2 cellular contexts compared by ENCODE assay signal in genomic region chr15:86061581-86061980, GRCh38.
TF ChIP-seq lines count a peak whose summit lies in the region.

No MANE protein-coding gene starts in this region.

TF ChIP-seq in HepG2, 621 proteins besides CTCF, POLR2A, EP300 and RAD21:
- TF ChIP-seq ATF7 (IDR thresholded peaks at IDR 0.05) (no peak), ATF7 (CRISPR knock-in tag; IDR thresholded peaks at IDR 0.05) (no peak), TIGD3 (CRISPR knock-in tag; IDR thresholded peaks at IDR 0.05; ENCODE audit: borderline replicate concordance) (no peak), CEBPB (IDR thresholded peaks at IDR 0.05; ENCODE audit: borderline replicate concordance, low read depth, low read length) (0 out of 2 replicates have a peak, but pooled peaks have one; percentile 24)
TF ChIP-seq in HepG2: peak in this region for 1.

TF ChIP-seq in neural cell, 6 proteins besides CTCF, POLR2A, EP300 and RAD21:
- TF ChIP-seq EZH2 (IDR thresholded peaks at IDR 0.05; ENCODE audit: borderline replicate concordance, insufficient read depth, low read length, poor library complexity, severe bottlenecking) (no peak), MXI1 (conservative IDR thresholded peaks at IDR 0.05; ENCODE audit: poor library complexity, severe bottlenecking) (no peak), POLR2AphosphoS5 (IDR thresholded peaks at IDR 0.05) (no peak), TAF1 (IDR thresholded peaks at IDR 0.05; ENCODE audit: low read depth) (no peak), SMC3 (conservative IDR thresholded peaks at IDR 0.05; ENCODE audit: poor library complexity) (no peak)
- TF ChIP-seq, protein P1, sequence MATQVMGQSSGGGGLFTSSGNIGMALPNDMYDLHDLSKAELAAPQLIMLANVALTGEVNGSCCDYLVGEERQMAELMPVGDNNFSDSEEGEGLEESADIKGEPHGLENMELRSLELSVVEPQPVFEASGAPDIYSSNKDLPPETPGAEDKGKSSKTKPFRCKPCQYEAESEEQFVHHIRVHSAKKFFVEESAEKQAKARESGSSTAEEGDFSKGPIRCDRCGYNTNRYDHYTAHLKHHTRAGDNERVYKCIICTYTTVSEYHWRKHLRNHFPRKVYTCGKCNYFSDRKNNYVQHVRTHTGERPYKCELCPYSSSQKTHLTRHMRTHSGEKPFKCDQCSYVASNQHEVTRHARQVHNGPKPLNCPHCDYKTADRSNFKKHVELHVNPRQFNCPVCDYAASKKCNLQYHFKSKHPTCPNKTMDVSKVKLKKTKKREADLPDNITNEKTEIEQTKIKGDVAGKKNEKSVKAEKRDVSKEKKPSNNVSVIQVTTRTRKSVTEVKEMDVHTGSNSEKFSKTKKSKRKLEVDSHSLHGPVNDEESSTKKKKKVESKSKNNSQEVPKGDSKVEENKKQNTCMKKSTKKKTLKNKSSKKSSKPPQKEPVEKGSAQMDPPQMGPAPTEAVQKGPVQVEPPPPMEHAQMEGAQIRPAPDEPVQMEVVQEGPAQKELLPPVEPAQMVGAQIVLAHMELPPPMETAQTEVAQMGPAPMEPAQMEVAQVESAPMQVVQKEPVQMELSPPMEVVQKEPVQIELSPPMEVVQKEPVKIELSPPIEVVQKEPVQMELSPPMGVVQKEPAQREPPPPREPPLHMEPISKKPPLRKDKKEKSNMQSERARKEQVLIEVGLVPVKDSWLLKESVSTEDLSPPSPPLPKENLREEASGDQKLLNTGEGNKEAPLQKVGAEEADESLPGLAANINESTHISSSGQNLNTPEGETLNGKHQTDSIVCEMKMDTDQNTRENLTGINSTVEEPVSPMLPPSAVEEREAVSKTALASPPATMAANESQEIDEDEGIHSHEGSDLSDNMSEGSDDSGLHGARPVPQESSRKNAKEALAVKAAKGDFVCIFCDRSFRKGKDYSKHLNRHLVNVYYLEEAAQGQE (IDR thresholded peaks at IDR 0.05; ENCODE audit: borderline replicate concordance): no peak
TF ChIP-seq in neural cell: peak in this region for 0.
